ENCODE assay signal across 10 cellular contexts in genomic region chr9:127873886-127874285, GRCh38. TPM values are rescaled to one million over a fixed set of nuclear protein-coding genes. Genes with fewer than 3 reads are reported as not detected.
DNase-seq lines count a peak whose midpoint lies in the region; ATAC-seq and TF ChIP-seq lines count a peak whose summit lies in the region.
"Had no signal": no experiment of that assay in that cellular context is flagged by ENCODE, and none has a peak within 500 bp of the region (broad histone marks: within the 10 kb centered on the region; RNA-seq: fewer than 3 reads in every experiment).

No MANE protein-coding gene starts in this region.

- ATAC-seq in body of pancreas (peak; percentile 41), HG02623 (IDR thresholded peaks at IDR 0.05; ENCODE audit: unreplicated experiment) (no peak), HG03095 (IDR thresholded peaks at IDR 0.05; ENCODE audit: unreplicated experiment) (no peak), GM18867 (IDR thresholded peaks at IDR 0.05; ENCODE audit: unreplicated experiment) (no peak)

- no peaks in the 10 kb centered on the region for H3K9me3 ChIP-seq in body of pancreas
- H3K9me3 ChIP-seq in left ventricle myocardium inferior (replicated peaks): no peaks in the 10 kb centered on the region

- no peaks in the 10 kb centered on the region for H3K36me3 ChIP-seq in body of pancreas (replicated peaks in 1 of 2; ENCODE audit: insufficient read depth in 1 of 2, low read depth in 2 of 2)
- peaks cover 41% of the 10 kb centered on the region for H3K36me3 ChIP-seq in left ventricle myocardium inferior

- 20 to 34% methylated on average over 1 to 8 of the region's 10 CpGs for WGBS in body of pancreas, 2 donors

- DNase-seq in Ammon's horn (ENCODE audit: low spot score): peak; percentile 94
- peak; percentile 76 to 92 (median 82) for DNase-seq in body of pancreas
- peak; percentile 85 for DNase-seq in left ventricle myocardium inferior
- peak; percentile 92 for DNase-seq in posterior vena cava (ENCODE audit: low spot score)
- DNase-seq in NCI-H510A treated with DMSO at 0.1 percent for 48 hours (lab: John Stamatoyannopoulos, UW): no peak
- DNase-seq: activated CD4-positive, alpha-beta T cell treated with anti-CD3 and anti-CD28 coated beads, Interleukin-2, amount 50 U/mL, for 1 hour had no signal

- H3K27ac ChIP-seq in body of pancreas (no peak overlapping the region), left ventricle myocardium inferior (replicated peaks) (peak overlapping the region; percentile 93)
- H3K27ac ChIP-seq: hepatocyte had no signal

- TF ChIP-seq CTCF in body of pancreas (IDR thresholded peaks at IDR 0.05) (no peak), left ventricle myocardium inferior (IDR thresholded peaks at IDR 0.05; ENCODE audit: borderline replicate concordance) (no peak)

- TF ChIP-seq POLR2A in body of pancreas (IDR thresholded peaks at IDR 0.05): no peak

- peaks cover 45% of the 10 kb centered on the region for H3K4me1 ChIP-seq in body of pancreas
- peaks cover 86% of the 10 kb centered on the region for H3K4me1 ChIP-seq in left ventricle myocardium inferior

- intact Hi-C loops in body of pancreas (cut with DNase I): loop anchor here (10.0 kb wide), 2 partner anchors 139 to 279 kb away; partner anchors contain the start of gene TOR2A
- intact Hi-C loops in left ventricle myocardium inferior (cut with micrococcal nuclease): loop anchor here (5.0 kb wide), 1 partner anchor 82 kb away; no protein-coding TSS in a partner anchor
- intact Hi-C loops in posterior vena cava (cut with DNase I): loop anchor here (5.0 to 10.0 kb wide), 4 partner anchors 72 to 241 kb away; partner anchors contain the start of genes CDK9 (in 2 of the 2), FPGS (in 1 of the 2) and TOR2A (in 1 of the 2)

- no peak overlapping the region for H3K4me3 ChIP-seq in body of pancreas
- H3K4me3 ChIP-seq in left ventricle myocardium inferior: peak overlapping the region; percentile 77
- H3K4me3 ChIP-seq: hepatocyte had no signal

- H3K27me3 ChIP-seq in body of pancreas (no peaks in the 10 kb centered on the region), left ventricle myocardium inferior (ENCODE audit: low read depth) (no peaks in the 10 kb centered on the region)
- H3K27me3 ChIP-seq: hepatocyte had no signal

RNA-seq across cellular contexts. Expression of gene AK1, which starts 3.6 kb away (rescaled TPM):
- total RNA-seq in body of pancreas: 10 to 100 TPM in 1 of 2 donors, 1 to 10 TPM in 1; 8.8 to 23.7 TPM
- 844 TPM for total RNA-seq in left ventricle myocardium inferior
- 10 to 100 TPM; 65.7 to 67.0 TPM for total RNA-seq in posterior vena cava

RNA-seq across cellular contexts. Expression of gene ENG, which starts 19.4 kb away (rescaled TPM):
- total RNA-seq in body of pancreas (10 to 100 TPM; 20.2 to 26.7 TPM), left ventricle myocardium inferior (139 TPM), posterior vena cava (100 to 1,000 TPM; 189 to 217 TPM)

RNA-seq across cellular contexts. Expression of gene ST6GALNAC6, which starts 25.5 kb away (rescaled TPM):
- 10 to 100 TPM; 46.1 to 66.7 TPM for total RNA-seq in body of pancreas
- total RNA-seq in left ventricle myocardium inferior: 48.4 TPM
- total RNA-seq in posterior vena cava: 100 to 1,000 TPM in 1 of 2 donors, 10 to 100 TPM in 1; 74.8 to 102 TPM

RNA-seq across cellular contexts. Expression of gene ST6GALNAC4, which starts 43.0 kb away (rescaled TPM):
- 10 to 100 TPM; 36.6 to 63.8 TPM for total RNA-seq in body of pancreas
- 31.3 TPM for total RNA-seq in left ventricle myocardium inferior
- total RNA-seq in posterior vena cava: 10 to 100 TPM; 27.7 to 32.7 TPM

RNA-seq across cellular contexts. Expression of gene PIP5KL1, which starts 56.7 kb away (rescaled TPM):
- total RNA-seq in body of pancreas (1 to 10 TPM; 1.3 to 2.6 TPM), left ventricle myocardium inferior (0.85 TPM), posterior vena cava (1 to 10 TPM; 1.2 to 1.3 TPM)

Comparison
In these comparisons a context has a peak if more than half of its experiments do, and no peak if none do; other contexts are left out.
1. RNA of gene AK1, which starts 3.6 kb away (total RNA-seq): 844 TPM in left ventricle myocardium inferior (single experiment); 65.7 to 67.0 TPM in posterior vena cava and 8.8 to 23.7 TPM in body of pancreas; every median in the first group is over 10 times any median in the second.